Comparison of ENCODE assay signal across 7 cellular contexts in the genomic region with DNA sequence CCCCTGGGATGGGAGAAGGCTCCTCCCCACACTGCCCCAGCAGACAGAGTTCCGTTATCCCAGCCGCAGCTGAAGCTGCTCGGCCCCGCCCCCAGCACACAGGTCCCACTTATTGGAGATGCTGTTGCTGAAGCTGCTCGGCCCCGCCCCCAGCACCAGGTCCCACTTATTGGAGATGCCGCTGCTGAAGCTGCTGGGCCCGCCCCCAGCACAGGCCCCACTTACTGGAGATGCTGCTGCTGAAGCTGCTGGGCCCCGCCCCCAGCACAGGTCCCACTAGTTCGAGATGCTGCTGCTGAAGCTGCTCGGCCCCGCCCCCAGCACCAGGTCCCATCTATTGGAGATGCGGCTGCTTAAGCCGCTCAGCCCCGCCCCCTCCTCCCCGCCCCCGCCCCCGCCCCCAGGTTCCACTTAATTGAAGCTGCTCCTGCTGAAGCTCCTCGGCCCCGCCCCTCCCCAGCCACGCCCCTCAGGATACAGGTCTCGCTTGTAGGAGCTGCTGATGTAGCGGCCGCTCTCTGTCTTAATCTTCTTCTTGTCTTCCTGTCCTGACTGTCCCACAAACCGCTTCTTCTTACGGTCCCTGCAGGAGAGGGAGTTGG.
DNase-seq lines count a peak whose midpoint lies in the region; ATAC-seq and TF ChIP-seq lines count a peak whose summit lies in the region.
"Had no signal": no experiment of that assay in that cellular context is flagged by ENCODE, and none has a peak within 500 bp of the region (broad histone marks: within the 10 kb centered on the region; RNA-seq: fewer than 3 reads in every experiment).

No MANE protein-coding gene starts in this region.

- POLR2A ChIA-PET in GM10248 (lab: Yijun Ruan, JAX), result no interaction called here

- DNase-seq in GM10248 (ENCODE audit: extremely low spot score) (peak; percentile 56), NCI-H2171 treated with DMSO at 0.1 percent for 48 hours (lab: John Stamatoyannopoulos, UW) (peak; percentile 90), germinal center (ENCODE audit: low spot score) (peak; percentile 94), NCI-H1930 (lab: John Stamatoyannopoulos, UW) (no peak)
- DNase-seq: natural killer cell had no signal

- ATAC-seq in HG02798 (IDR thresholded peaks at IDR 0.05; ENCODE audit: poor library complexity, unreplicated experiment), result no peak
- no peak for ATAC-seq in GM21381 (IDR thresholded peaks at IDR 0.05; ENCODE audit: unreplicated experiment)
- ATAC-seq: natural killer cell had no signal

- no peak for TF ChIP-seq CTCF in GM10248 (IDR thresholded peaks at IDR 0.05; ENCODE audit: control extremely low read depth, extremely low read depth, low read depth, missing control alignments)

- CTCF ChIA-PET in GM10248 (lab: Yijun Ruan, JAX), result interaction anchor here (0.8 to 21.4 kb wide), 5 partner anchors 8 to 147 kb away, joined by 3 to 190 read pairs (median 4); a partner anchor contains a TSS

Comparison
In these comparisons a context has a peak if more than half of its experiments do, and no peak if none do; other contexts are left out.
1. DNase-seq: peak in GM10248 (single experiment), NCI-H2171 treated with DMSO at 0.1 percent for 48 hours (single experiment) and germinal center (single experiment); none in NCI-H1930 (0 of 2).